1 cellular context compared by ENCODE assay signal in the genomic region with DNA sequence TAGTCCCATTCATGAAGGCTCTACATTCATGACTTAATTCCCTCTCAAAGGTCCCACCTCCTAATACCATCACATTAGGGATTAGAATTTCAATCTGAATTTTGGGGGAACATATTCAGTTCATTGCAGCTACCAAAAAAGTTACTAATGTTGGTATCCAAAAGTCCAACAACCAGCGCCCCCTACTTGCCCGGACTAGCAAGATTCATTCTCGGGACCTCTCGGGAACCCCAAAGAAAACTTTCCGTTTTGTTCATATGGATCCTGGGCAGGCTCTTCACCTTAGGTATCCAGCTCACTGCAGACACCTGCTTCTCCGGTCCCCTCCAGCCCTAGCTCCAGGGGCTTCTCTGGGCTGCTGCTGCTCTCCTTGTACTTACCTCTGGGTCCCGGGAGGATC.
TF ChIP-seq lines count a peak whose summit lies in the region.

No MANE protein-coding gene starts in this region.

TF ChIP-seq in liver, 16 proteins besides CTCF, POLR2A, EP300 and RAD21 (continued from another document):
- TF ChIP-seq, protein P1, sequence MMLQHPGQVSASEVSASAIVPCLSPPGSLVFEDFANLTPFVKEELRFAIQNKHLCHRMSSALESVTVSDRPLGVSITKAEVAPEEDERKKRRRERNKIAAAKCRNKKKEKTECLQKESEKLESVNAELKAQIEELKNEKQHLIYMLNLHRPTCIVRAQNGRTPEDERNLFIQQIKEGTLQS (IDR thresholded peaks at IDR 0.05), result no peak
- no peak for TF ChIP-seq HNF4A (conservative IDR thresholded peaks at IDR 0.05)
- TF ChIP-seq HNF4G (IDR thresholded peaks at IDR 0.05), result no peak
- TF ChIP-seq FOXA1 (IDR thresholded peaks at IDR 0.05), result no peak
- TF ChIP-seq EGR1 (IDR thresholded peaks at IDR 0.05; ENCODE audit: low read depth in 2 of 2), result no peak
- TF ChIP-seq RXRA (IDR thresholded peaks at IDR 0.05), result no peak
- TF ChIP-seq GABPA (IDR thresholded peaks at IDR 0.05 in 1 of 2, conservative IDR thresholded peaks at IDR 0.05 in 1 of 2), result no peak
- no peak for TF ChIP-seq TAF1 (conservative IDR thresholded peaks at IDR 0.05)
- TF ChIP-seq YY1 (IDR thresholded peaks at IDR 0.05), result no peak
- TF ChIP-seq, protein P2, sequence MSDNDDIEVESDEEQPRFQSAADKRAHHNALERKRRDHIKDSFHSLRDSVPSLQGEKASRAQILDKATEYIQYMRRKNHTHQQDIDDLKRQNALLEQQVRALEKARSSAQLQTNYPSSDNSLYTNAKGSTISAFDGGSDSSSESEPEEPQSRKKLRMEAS (IDR thresholded peaks at IDR 0.05), result no peak
- no peak for TF ChIP-seq NR2F2 (IDR thresholded peaks at IDR 0.05)
